Comparison of ENCODE assay signal across 8 cellular contexts in genomic region chr16:28846080-28846932, GRCh38. TPM values are rescaled to one million over a fixed set of nuclear protein-coding genes. Genes with fewer than 3 reads are reported as not detected.
DNase-seq lines count a peak whose midpoint lies in the region; ATAC-seq and TF ChIP-seq lines count a peak whose summit lies in the region.

TSS of gene TUFM (minus strand) at chr16:28846348. CDS start at chr16:28846269, 79 bp downstream.

- H3K27ac Mint-ChIP-seq in WTC11 (peak within 1 kb of the TSS; percentile 96), immature natural killer cell (peak within 1 kb of the TSS; percentile 86 to 97 (median 94))

- H3K9me3 ChIP-seq in AG04450 (ENCODE audit: control insufficient read depth, insufficient read depth, low read length) (peaks cover 3% of the 10 kb centered on the region; the same call in 1 of the 2 replicates), spleen (no peaks in the 10 kb centered on the region)

- H3K4me1 ChIP-seq in spleen: peaks cover 19 to 45% (median 33%) of the 10 kb centered on the region in 6 donors

- ATAC-seq in GM18873 (IDR thresholded peaks at IDR 0.05; ENCODE audit: low FRiP score, unreplicated experiment) (peak; percentile 83), HG03159 (IDR thresholded peaks at IDR 0.05; ENCODE audit: unreplicated experiment) (peak; percentile 90), WTC11 (peak; percentile 96)

- H3K4me3 ChIP-seq in AG04450 (ENCODE audit: low read depth, low read length): peak within 1 kb of the TSS; percentile 99
- H3K4me3 ChIP-seq in spleen: peak within 1 kb of the TSS; percentile 48 to 91 (median 80)

- peaks cover 14% of the 10 kb centered on the region for H3K4me1 Mint-ChIP-seq in WTC11
- peaks cover 32 to 33% of the 10 kb centered on the region in 2 donors for H3K4me1 Mint-ChIP-seq in immature natural killer cell

- H3K27ac ChIP-seq in AG04450 (ENCODE audit: low read depth, low read length) (peak within 1 kb of the TSS; percentile 65), caudate nucleus (ENCODE audit: low read depth, low read length) (peak within 1 kb of the TSS; percentile 84), spleen (peak within 1 kb of the TSS; percentile 55 to 93 (median 90))

- no peak for TF ChIP-seq POLR2A in spleen (IDR thresholded peaks at IDR 0.05)

- POLR2A ChIA-PET in AG04450 (lab: Yijun Ruan, JAX): interaction anchor here (0.5 to 3.5 kb wide), 9 partner anchors 9 to 1195 kb away, joined by 3 to 29 read pairs (median 3); partner anchors contain the start of genes ATXN2L and SH2B1
- POLR2A ChIA-PET in WTC11 (lab: Charles Lee): interaction anchor here (0.5 to 1.8 kb wide), 4 partner anchors 17 to 35 kb away, joined by 3 to 10 read pairs (median 6); partner anchors contain the start of genes ATXN2L and SH2B1

- H3K27me3 Mint-ChIP-seq in WTC11 (ENCODE audit: low read depth) (no peaks in the 10 kb centered on the region; the same call in 1 of the 2 replicates), immature natural killer cell (ENCODE audit: low read depth in 3 of 3) (peaks cover 1 to 8% (median 2%) of the 10 kb centered on the region in 3 donors)

- intact Hi-C loops in spleen (cut with DNase I; ENCODE audit: low total_unique reads): no loop called here

- H3K4me3 Mint-ChIP-seq in WTC11 (peak within 1 kb of the TSS; percentile 98), immature natural killer cell (peak within 1 kb of the TSS; percentile 89 to 97 (median 94))

- H3K36me3 Mint-ChIP-seq in WTC11 (peaks cover 40% of the 10 kb centered on the region), immature natural killer cell (peaks cover 0 to 6% (median 4%) of the 10 kb centered on the region in 3 donors)

- H3K36me3 ChIP-seq in spleen: peaks cover 0 to 38% (median 33%) of the 10 kb centered on the region in 6 donors

- WGBS in spleen, 5 donors: 0 to 1% (median 1%) methylated on average over 39 to 73 of the region's 73 CpGs

- CTCF ChIA-PET in AG04450 (lab: Charles Lee) (interaction anchor here (0.9 to 2.3 kb wide), 5 partner anchors 11 to 101 kb away, joined by 3 to 18 read pairs (median 3); partner anchors contain the start of gene SH2B1), WTC11 (lab: Charles Lee) (interaction anchor here (0.5 to 2.5 kb wide), 15 partner anchors 9 to 131 kb away, joined by 3 to 19 read pairs (median 4); partner anchors contain the start of genes ATXN2L, NFATC2IP, SH2B1 and SPNS1)

- DNase-seq in AG04450 (ENCODE audit: low read depth, low spot score) (peak; percentile 97), NCI-H2227 treated with DMSO at 0.1 percent for 48 hours (lab: John Stamatoyannopoulos, UW) (peak; percentile 98), WTC11 (ENCODE audit: low spot score) (peak; percentile 99), caudate nucleus (lab: John Stamatoyannopoulos, UW) (peak; percentile 74 to 100 (median 99)), immature natural killer cell (peak; percentile 97 to 99 (median 98)), spleen (peak; percentile 100)

- H3K27me3 ChIP-seq in AG04450 (ENCODE audit: control insufficient read depth, insufficient read depth, low read length): no peaks in the 10 kb centered on the region
- H3K27me3 ChIP-seq in spleen (replicated peaks in 1 of 7): no peaks in the 10 kb centered on the region

- TF ChIP-seq CTCF in AG04450 (IDR thresholded peaks at IDR 0.05; ENCODE audit: low read depth, low read length) (peak; percentile 65), WTC11 (IDR thresholded peaks at IDR 0.05) (peak; percentile 34; the same call in 1 of the 2 replicates), spleen (IDR thresholded peaks at IDR 0.05 in 8 of 11, conservative IDR thresholded peaks at IDR 0.05 in 3 of 11) (peak; percentile 72 to 92 (median 88))

- H3K9me3 Mint-ChIP-seq in WTC11: no peaks in the 10 kb centered on the region
- no peaks in the 10 kb centered on the region for H3K9me3 Mint-ChIP-seq in immature natural killer cell

TF ChIP-seq in WTC11, 78 proteins besides CTCF, POLR2A, EP300 and RAD21 (continues in another document):
- TF ChIP-seq NFATC4 (CRISPR knock-in tag; IDR thresholded peaks at IDR 0.05) (no peak), TCF7 (CRISPR knock-in tag; IDR thresholded peaks at IDR 0.05; ENCODE audit: low read depth) (no peak), JUN (CRISPR knock-in tag; IDR thresholded peaks at IDR 0.05) (no peak), GABPB1 (CRISPR knock-in tag; IDR thresholded peaks at IDR 0.05) (peak; percentile 87), ZNF396 (CRISPR knock-in tag; IDR thresholded peaks at IDR 0.05; ENCODE audit: borderline replicate concordance) (no peak), CREM (CRISPR knock-in tag; IDR thresholded peaks at IDR 0.05) (peak; percentile 97), SMAD3 (CRISPR knock-in tag; IDR thresholded peaks at IDR 0.05; ENCODE audit: borderline replicate concordance) (0 out of 2 replicates have a peak, but pooled peaks have one; percentile 33), AFF4 (CRISPR knock-in tag; IDR thresholded peaks at IDR 0.05; ENCODE audit: borderline replicate concordance) (no peak), ZNF425 (CRISPR knock-in tag; conservative IDR thresholded peaks at IDR 0.05) (no peak), KAT7 (CRISPR knock-in tag; IDR thresholded peaks at IDR 0.05; ENCODE audit: borderline replicate concordance) (peak; percentile 53; the same call in 1 of the 2 replicates), CREB1 (CRISPR knock-in tag; IDR thresholded peaks at IDR 0.05) (peak; percentile 47; the same call in 1 of the 2 replicates), HMGA2 (CRISPR knock-in tag; IDR thresholded peaks at IDR 0.05) (no peak)
- TF ChIP-seq, protein P1, sequence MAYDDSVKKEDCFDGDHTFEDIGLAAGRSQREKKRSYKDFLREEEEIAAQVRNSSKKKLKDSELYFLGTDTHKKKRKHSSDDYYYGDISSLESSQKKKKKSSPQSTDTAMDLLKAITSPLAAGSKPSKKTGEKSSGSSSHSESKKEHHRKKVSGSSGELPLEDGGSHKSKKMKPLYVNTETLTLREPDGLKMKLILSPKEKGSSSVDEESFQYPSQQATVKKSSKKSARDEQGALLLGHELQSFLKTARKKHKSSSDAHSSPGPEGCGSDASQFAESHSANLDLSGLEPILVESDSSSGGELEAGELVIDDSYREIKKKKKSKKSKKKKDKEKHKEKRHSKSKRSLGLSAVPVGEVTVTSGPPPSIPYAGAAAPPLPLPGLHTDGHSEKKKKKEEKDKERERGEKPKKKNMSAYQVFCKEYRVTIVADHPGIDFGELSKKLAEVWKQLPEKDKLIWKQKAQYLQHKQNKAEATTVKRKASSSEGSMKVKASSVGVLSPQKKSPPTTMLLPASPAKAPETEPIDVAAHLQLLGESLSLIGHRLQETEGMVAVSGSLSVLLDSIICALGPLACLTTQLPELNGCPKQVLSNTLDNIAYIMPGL (CRISPR knock-in tag; IDR thresholded peaks at IDR 0.05): peak; percentile 43; the same call in 1 of the 2 replicates

RNA-seq across cellular contexts. Expression of gene TUFM, which starts in this region (rescaled TPM):
- polyA plus RNA-seq in AG04450 (2011; rRNA removed) (107 and 110 TPM in 2 replicates), immature natural killer cell (100 to 1,000 TPM; 149 to 206 (median 153) TPM), spleen (100 to 1,000 TPM; 182 to 194 (median 190) TPM)
- 55.5 and 69.2 TPM in 2 replicates for polyA minus RNA-seq in AG04450 (2011; rRNA and poly(A)+ RNA removed)
- total RNA-seq in WTC11 (2021) (233 to 296 TPM (median 252 TPM) in 3 replicates), spleen (100 to 1,000 TPM in 5 of 7 donors, 10 to 100 TPM in 2; 76.3 to 136 (median 103) TPM)

Comparison
In these comparisons a context has a peak if more than half of its experiments do, and no peak if none do; other contexts are left out.
1. Peak in every context shown above with its lines: DNase-seq, ATAC-seq, H3K4me3 ChIP-seq and H3K27ac ChIP-seq.
2. CTCF ChIP-seq: peak in every context shown above with its lines; median percentile 88 in spleen; 65 in AG04450; 34 in WTC11.